ENCODE assay signal across 20 cellular contexts in genomic region chr7:129525225-129525862, GRCh38. TPM values are rescaled to one million over a fixed set of nuclear protein-coding genes. Genes with fewer than 3 reads are reported as not detected.
"Had no signal": no experiment of that assay in that cellular context is flagged by ENCODE, and none has a peak within 500 bp of the region (broad histone marks: within the 10 kb centered on the region; RNA-seq: fewer than 3 reads in every experiment).

No MANE protein-coding gene starts in this region.

- H3K9me3 ChIP-seq: esophagus squamous epithelium, lower lobe of right lung, suprapubic skin, transverse colon, uterus had no signal

- DNase-seq: activated CD4-positive, CD25-positive, alpha-beta regulatory T cell treated with anti-CD3 and anti-CD28 coated beads, Interleukin-2, amount 50 U/mL, for 72 hours; activated CD8-positive, alpha-beta memory T cell treated with anti-CD3 and anti-CD28 coated beads for 24 hours; activated CD8-positive, alpha-beta memory T cell treated with anti-CD3 and anti-CD28 coated beads, Interleukin-2, amount 50 U/mL, for 48 hours; activated gamma-delta T cell; dermis blood vessel endothelial cell; effector memory CD4-positive, alpha-beta T cell; esophagus squamous epithelium; lower lobe of right lung; nephron progenitor cell; nucleus accumbens; retina; stimulated activated CD4-positive, alpha-beta T cell treated with anti-CD3 and anti-CD28 coated beads, Interleukin-12 subunit alpha, Interleukin-12 subunit beta, amount 100 ng/mL, for 4 hours; stimulated activated CD4-positive, alpha-beta T cell treated with anti-CD3 and anti-CD28 coated beads, Interleukin-1b, Interleukin-23, amount 100 ng/mL, for 48 hours; transverse colon; uterus had no signal

- H3K27ac Mint-ChIP-seq: activated naive CD8-positive, alpha-beta T cell; nephron progenitor cell; stimulated activated naive CD8-positive, alpha-beta T cell treated with anti-CD3 and anti-CD28 coated beads, Interleukin-15, Interleukin-2, amounts not matched to agents 100 ng/mL and 50 ng/mL, for 24 hours; T-helper 1 cell treated with Interleukin-12 subunit alpha and Interleukin-12 subunit beta and Interleukin-4 antibody, amounts not matched to agents 30 μg/mL and 1 μg/mL, for 36 hours had no signal

- H3K27ac ChIP-seq: esophagus squamous epithelium, lower lobe of right lung, suprapubic skin, transverse colon, uterus, VCaP had no signal

- H3K4me3 ChIP-seq: esophagus squamous epithelium, lower lobe of right lung, suprapubic skin, transverse colon, uterus had no signal

- H3K36me3 Mint-ChIP-seq: activated naive CD8-positive, alpha-beta T cell had no signal

- H3K27me3 ChIP-seq: uterus had no signal

- H3K9me3 Mint-ChIP-seq: nephron progenitor cell; stimulated activated naive CD8-positive, alpha-beta T cell treated with anti-CD3 and anti-CD28 coated beads, Interleukin-15, Interleukin-2, amounts not matched to agents 100 ng/mL and 50 ng/mL, for 24 hours; T-helper 1 cell treated with Interleukin-12 subunit alpha and Interleukin-12 subunit beta and Interleukin-4 antibody, amounts not matched to agents 30 μg/mL and 1 μg/mL, for 36 hours had no signal

- H3K4me1 ChIP-seq: esophagus squamous epithelium, lower lobe of right lung, suprapubic skin, transverse colon, uterus had no signal

- H3K36me3 ChIP-seq: esophagus squamous epithelium, lower lobe of right lung, suprapubic skin, transverse colon, uterus had no signal

- ATAC-seq: lower lobe of right lung had no signal

- H3K4me1 Mint-ChIP-seq: nephron progenitor cell had no signal

- H3K4me3 Mint-ChIP-seq: activated naive CD8-positive, alpha-beta T cell; nephron progenitor cell; stimulated activated naive CD8-positive, alpha-beta T cell treated with anti-CD3 and anti-CD28 coated beads, Interleukin-15, Interleukin-2, amounts not matched to agents 100 ng/mL and 50 ng/mL, for 24 hours; T-helper 1 cell treated with Interleukin-12 subunit alpha and Interleukin-12 subunit beta and Interleukin-4 antibody, amounts not matched to agents 30 μg/mL and 1 μg/mL, for 36 hours had no signal

RNA-seq across cellular contexts. Expression of gene SMKR1, which starts 23.0 kb away (rescaled TPM):
- total RNA-seq: suprapubic skin, transverse colon had no signal
